ENCODE assay signal across 8 cellular contexts in the genomic region with DNA sequence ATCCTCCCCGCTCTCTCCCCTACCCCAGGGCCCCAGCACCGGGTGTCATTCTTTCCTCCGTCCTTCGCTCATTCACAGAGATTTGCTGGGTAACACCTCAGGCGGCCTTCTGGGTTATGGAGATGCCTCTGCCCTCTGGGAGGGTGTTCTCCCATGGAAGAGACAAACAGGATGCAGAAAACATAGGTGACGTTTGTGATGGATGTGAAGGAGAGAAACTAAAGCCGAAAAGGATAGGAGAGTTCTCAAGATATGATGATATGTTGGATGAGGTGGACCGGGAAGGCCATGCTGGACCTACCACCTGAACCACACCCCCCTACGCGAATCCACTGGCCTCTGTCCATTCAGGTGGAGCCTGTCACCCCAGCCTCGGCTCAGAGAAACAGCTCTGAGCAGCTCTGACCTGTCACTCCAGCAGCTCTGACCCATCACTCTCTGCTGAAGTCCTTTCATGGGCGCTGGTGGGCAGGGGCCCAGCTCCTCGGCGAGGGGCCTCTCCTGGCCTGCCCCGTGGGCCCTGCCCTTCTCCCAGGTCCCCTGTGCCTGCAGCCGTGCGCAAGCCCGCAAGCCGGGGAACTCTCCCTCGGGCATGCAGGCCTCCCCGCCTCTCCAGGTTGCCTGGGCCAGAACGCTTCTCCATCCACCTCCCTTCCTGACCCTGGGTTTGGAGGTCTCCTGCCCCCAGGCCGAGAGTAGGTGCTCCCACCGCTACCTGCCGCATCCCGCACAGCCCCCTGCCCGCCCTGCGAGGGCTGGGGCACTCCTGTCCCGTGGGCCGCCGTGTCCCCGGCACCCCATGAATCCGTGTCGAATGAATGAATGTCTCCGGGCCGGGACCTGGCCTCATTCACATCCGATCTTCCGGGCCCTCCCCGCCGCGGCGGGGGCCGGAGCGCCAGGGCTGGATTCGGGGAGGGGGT. TPM values are rescaled to one million over a fixed set of nuclear protein-coding genes. Genes with fewer than 3 reads are reported as not detected.
A peak's percentile ranks its signal among the peaks of the same experiment; 100 is the strongest.
DNase-seq lines count a peak whose midpoint lies in the region; ATAC-seq and TF ChIP-seq lines count a peak whose summit lies in the region.

No MANE protein-coding gene starts in this region.

- peaks cover 17% of the 10 kb centered on the region for H3K27me3 Mint-ChIP-seq in CD4-positive, CD25-positive, alpha-beta regulatory T cell

- ATAC-seq in CD4-positive, CD25-positive, alpha-beta regulatory T cell (ENCODE audit: low read depth in 2 of 2), result no peak
- peak; percentile 24 for ATAC-seq in omental fat pad (ENCODE audit: low FRiP score)
- no peak for ATAC-seq in GM18498 (IDR thresholded peaks at IDR 0.05; ENCODE audit: unreplicated experiment)

- 28 to 31% methylated on average over 44 to 45 of the region's 45 CpGs for WGBS in esophagus, 2 donors

- peak overlapping the region; percentile 60 to 85 (median 74) for H3K4me3 Mint-ChIP-seq in CD4-positive, CD25-positive, alpha-beta regulatory T cell

- no peak overlapping the region for H3K27ac ChIP-seq in CD4-positive, CD25-positive, alpha-beta regulatory T cell (ENCODE audit: insufficient read depth, low read length, poor library complexity, severe bottlenecking)
- H3K27ac ChIP-seq in RWPE1 (peak overlapping the region; percentile 76), esophagus (ENCODE audit: low read depth in 2 of 2, low read length in 1 of 2) (peak overlapping the region; percentile 14 to 52)

- H3K9me3 Mint-ChIP-seq in CD4-positive, CD25-positive, alpha-beta regulatory T cell, result peaks cover 0 to 2% (median 0%) of the 10 kb centered on the region in 7 donors

- DNase-seq in CD4-positive, CD25-positive, alpha-beta regulatory T cell, result no peak
- DNase-seq in RWPE1 (ENCODE audit: low spot score) (peak; percentile 67), omental fat pad (ENCODE audit: low spot score) (no peak), AML-193 (lab: John Stamatoyannopoulos, UW) (no peak), hippocampal formation (lab: John Stamatoyannopoulos, UW) (no peak), NK-92 (lab: John Stamatoyannopoulos, UW; ENCODE audit: unreplicated experiment) (no peak)

- TF ChIP-seq CTCF in RWPE1 (conservative IDR thresholded peaks at IDR 0.05; ENCODE audit: low read depth), result no peak
- TF ChIP-seq CTCF in omental fat pad (IDR thresholded peaks at IDR 0.05), result no peak

- POLR2A ChIA-PET in RWPE1 (lab: Yijun Ruan, JAX; ENCODE audit: low non-redundant PET), result no interaction called here

- peaks cover 0 to 14% (median 4%) of the 10 kb centered on the region in 4 donors for H3K4me1 Mint-ChIP-seq in CD4-positive, CD25-positive, alpha-beta regulatory T cell

- H3K36me3 Mint-ChIP-seq in CD4-positive, CD25-positive, alpha-beta regulatory T cell, result no peaks in the 10 kb centered on the region

- H3K9me3 ChIP-seq in CD4-positive, CD25-positive, alpha-beta regulatory T cell (ENCODE audit: control insufficient read depth in 2 of 2, low read length in 2 of 2), result no peaks in the 10 kb centered on the region
- no peaks in the 10 kb centered on the region for H3K9me3 ChIP-seq in esophagus (ENCODE audit: control insufficient read depth in 2 of 2, insufficient read depth in 1 of 2, low read depth in 1 of 2, low read length in 1 of 2)

- no peaks in the 10 kb centered on the region for H3K36me3 ChIP-seq in CD4-positive, CD25-positive, alpha-beta regulatory T cell (ENCODE audit: control insufficient read depth, insufficient read depth, low read length)
- H3K36me3 ChIP-seq in esophagus (ENCODE audit: control insufficient read depth in 2 of 2, insufficient read depth in 2 of 2, low read length in 1 of 2), result no peaks in the 10 kb centered on the region

- H3K4me3 ChIP-seq in CD4-positive, CD25-positive, alpha-beta regulatory T cell (ENCODE audit: low read depth, low read length), result no peak overlapping the region
- peak overlapping the region; percentile 23 to 62 for H3K4me3 ChIP-seq in esophagus (ENCODE audit: low read depth in 1 of 2, low read length in 2 of 2)

- peak overlapping the region in 1 of 3 donors; percentile 52 for H3K27ac Mint-ChIP-seq in CD4-positive, CD25-positive, alpha-beta regulatory T cell

- CTCF ChIA-PET in RWPE1 (lab: Yijun Ruan, JAX), result interaction anchor here (1.0 to 1.1 kb wide), 2 partner anchors 22 to 24 kb away, joined by 3 to 4 read pairs; no protein-coding TSS in a partner anchor

- peaks cover 4% of the 10 kb centered on the region for H3K4me1 ChIP-seq in CD4-positive, CD25-positive, alpha-beta regulatory T cell (ENCODE audit: control insufficient read depth, insufficient read depth, low read length, poor library complexity, severe bottlenecking)
- peaks cover 2 to 12% of the 10 kb centered on the region in 2 donors for H3K4me1 ChIP-seq in esophagus (ENCODE audit: control insufficient read depth in 2 of 2, insufficient read depth in 2 of 2, low read length in 1 of 2)

- no peaks in the 10 kb centered on the region for H3K27me3 ChIP-seq in CD4-positive, CD25-positive, alpha-beta regulatory T cell (ENCODE audit: control insufficient read depth, insufficient read depth, low read length)
- no peaks in the 10 kb centered on the region for H3K27me3 ChIP-seq in esophagus (ENCODE audit: control insufficient read depth in 1 of 2, insufficient read depth in 2 of 2, low read length in 2 of 2)

RNA-seq across cellular contexts. Expression of gene NCS1, which starts 0.7 kb away (rescaled TPM):
- 0.22 TPM for total RNA-seq in CD4-positive, CD25-positive, alpha-beta regulatory T cell
- polyA plus RNA-seq in CD4-positive, CD25-positive, alpha-beta regulatory T cell, result not detected
- 10 to 100 TPM; 12.8 to 16.4 TPM for polyA plus RNA-seq in esophagus
- 10 to 100 TPM in 1 of 4 donors, 1 to 10 TPM in 3; 2.5 to 14.7 (median 4.0) TPM for total RNA-seq in omental fat pad
